8 cellular contexts compared by ENCODE assay signal in genomic region chr3:14261229-14261628, GRCh38.
DNase-seq lines count a peak whose midpoint lies in the region; ATAC-seq and TF ChIP-seq lines count a peak whose summit lies in the region.

No MANE protein-coding gene starts in this region.

- peak; percentile 97 for TF ChIP-seq CTCF in WI38 (IDR thresholded peaks at IDR 0.05; ENCODE audit: low read depth, low read length)
- TF ChIP-seq CTCF in MCF 10A (IDR thresholded peaks at IDR 0.05; ENCODE audit: unreplicated experiment): peak; percentile 97

- H3K9me3 Mint-ChIP-seq in MCF 10A (ENCODE audit: unreplicated experiment): no peaks in the 10 kb centered on the region

- intact Hi-C loops in MCF 10A (cut with micrococcal nuclease): loop anchor here (1.0 to 10.0 kb wide), 8 partner anchors 58 to 660 kb away; partner anchors contain the start of gene SLC6A6

- CTCF ChIA-PET in MCF 10A (lab: Yijun Ruan, JAX): interaction anchor here (0.6 to 6.6 kb wide), 45 partner anchors 8 to 660 kb away, joined by 3 to 103 read pairs (median 4); no protein-coding TSS in a partner anchor

- POLR2A ChIA-PET in MCF 10A (lab: Yijun Ruan, JAX): interaction anchor here (1.1 to 1.5 kb wide), 3 partner anchors 51 to 141 kb away, joined by 3 to 4 read pairs (median 3); partner anchors contain the start of gene SLC6A6

- no TSS peak for BruUV-seq in MCF 10A (replicated peaks; lab: Mats Ljungman, UMichigan)

- H3K4me1 Mint-ChIP-seq in MCF 10A (ENCODE audit: insufficient read depth, unreplicated experiment): no peaks in the 10 kb centered on the region

- no peak overlapping the region for H3K4me3 Mint-ChIP-seq in MCF 10A (ENCODE audit: unreplicated experiment)

- H3K27ac Mint-ChIP-seq in MCF 10A (ENCODE audit: low read depth, unreplicated experiment): no peak overlapping the region

- ATAC-seq in GM19395 (IDR thresholded peaks at IDR 0.05; ENCODE audit: unreplicated experiment): no peak

- peak; percentile 39 for DNase-seq in SIG-M5 treated with dmso at 0.1 percent for 504 hours (lab: John Stamatoyannopoulos, UW; ENCODE audit: unreplicated experiment)
- no peak for DNase-seq in SIG-M5 (lab: John Stamatoyannopoulos, UW)
- DNase-seq in NCI-H2029 (lab: John Stamatoyannopoulos, UW): peak; percentile 64
- peak; percentile 80 for DNase-seq in MCF 10A (ENCODE audit: unreplicated experiment)
- DNase-seq in iris pigment epithelial cell (ENCODE audit: low read depth): peak; percentile 72
- peak; percentile 39 to 55 for DNase-seq in stimulated activated CD4-positive, alpha-beta T cell treated with anti-CD3 and anti-CD28 coated beads, Interleukin-1b, Interleukin-23, amount 100 ng/mL, for 1 hour (ENCODE audit: low read depth in 2 of 2)

- H3K27me3 Mint-ChIP-seq in MCF 10A (ENCODE audit: insufficient read depth, unreplicated experiment): peaks cover 29% of the 10 kb centered on the region

- H3K36me3 Mint-ChIP-seq in MCF 10A (ENCODE audit: insufficient read depth, unreplicated experiment): no peaks in the 10 kb centered on the region

- no peak overlapping the region for H3K4me3 ChIP-seq in WI38 (ENCODE audit: low read depth, low read length)
